In the genomic region with DNA sequence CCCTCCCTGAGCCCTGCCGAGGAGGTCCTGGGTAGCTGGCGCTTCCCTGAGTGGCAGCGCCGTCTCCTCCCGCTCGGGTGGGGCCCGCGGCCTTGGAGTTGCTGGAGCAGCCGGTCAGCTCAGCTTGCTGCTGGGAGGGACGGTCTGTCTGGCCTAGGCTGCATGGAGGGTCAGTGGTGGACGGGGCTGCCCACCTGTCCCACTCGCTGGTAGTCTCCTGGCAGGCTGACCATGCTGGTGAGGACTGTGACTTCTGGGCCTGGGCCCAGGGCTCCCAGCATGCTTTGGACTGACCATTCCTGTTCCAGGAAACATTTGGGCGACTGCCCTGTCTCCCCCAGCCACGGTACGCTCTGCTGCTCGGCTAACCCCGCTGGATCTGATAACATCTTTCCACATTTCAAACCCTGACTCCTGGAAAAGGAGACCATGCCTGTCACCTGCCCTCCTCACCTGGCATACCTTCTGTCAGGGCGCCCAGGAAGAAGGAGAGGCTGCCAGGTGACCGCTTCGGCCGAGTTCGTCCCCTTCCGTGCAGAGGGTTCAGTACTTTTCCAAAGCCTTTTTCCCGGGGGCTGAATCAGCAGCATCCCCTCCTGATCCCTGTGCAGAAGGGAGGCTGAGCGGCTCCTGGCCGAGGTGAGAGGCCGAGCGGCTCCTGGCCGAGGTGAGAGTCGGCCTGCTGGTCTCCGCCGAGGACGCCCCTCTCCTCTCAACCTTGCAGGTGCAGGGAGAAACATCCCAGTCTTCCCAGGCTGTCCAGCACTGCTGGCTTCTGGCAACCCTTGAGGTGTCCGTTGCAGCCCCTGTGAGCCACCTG, we compare ENCODE assay signal across 1 cellular context.
TF ChIP-seq lines count a peak whose summit lies in the region.

No MANE protein-coding gene starts in this region.

TF ChIP-seq in liver, 16 proteins besides CTCF, POLR2A, EP300 and RAD21 (continued from another document):
- TF ChIP-seq REST (IDR thresholded peaks at IDR 0.05) (peak; percentile 67), FOXA1 (IDR thresholded peaks at IDR 0.05) (peak; percentile 57), SP1 (IDR thresholded peaks at IDR 0.05) (peak; percentile 67), GABPA (IDR thresholded peaks at IDR 0.05 in 1 of 2, conservative IDR thresholded peaks at IDR 0.05 in 1 of 2) (no peak), ZBTB33 (IDR thresholded peaks at IDR 0.05) (peak; percentile 78), RXRA (IDR thresholded peaks at IDR 0.05) (peak; percentile 48 to 95), EGR1 (IDR thresholded peaks at IDR 0.05; ENCODE audit: low read depth in 2 of 2) (peak in 1 of 2 donors; percentile 92), TAF1 (conservative IDR thresholded peaks at IDR 0.05) (no peak), YY1 (IDR thresholded peaks at IDR 0.05) (peak; percentile 31)
- TF ChIP-seq, protein P1, sequence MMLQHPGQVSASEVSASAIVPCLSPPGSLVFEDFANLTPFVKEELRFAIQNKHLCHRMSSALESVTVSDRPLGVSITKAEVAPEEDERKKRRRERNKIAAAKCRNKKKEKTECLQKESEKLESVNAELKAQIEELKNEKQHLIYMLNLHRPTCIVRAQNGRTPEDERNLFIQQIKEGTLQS (IDR thresholded peaks at IDR 0.05), result no peak
